Comparison of ENCODE assay signal across 16 cellular contexts in the genomic region with DNA sequence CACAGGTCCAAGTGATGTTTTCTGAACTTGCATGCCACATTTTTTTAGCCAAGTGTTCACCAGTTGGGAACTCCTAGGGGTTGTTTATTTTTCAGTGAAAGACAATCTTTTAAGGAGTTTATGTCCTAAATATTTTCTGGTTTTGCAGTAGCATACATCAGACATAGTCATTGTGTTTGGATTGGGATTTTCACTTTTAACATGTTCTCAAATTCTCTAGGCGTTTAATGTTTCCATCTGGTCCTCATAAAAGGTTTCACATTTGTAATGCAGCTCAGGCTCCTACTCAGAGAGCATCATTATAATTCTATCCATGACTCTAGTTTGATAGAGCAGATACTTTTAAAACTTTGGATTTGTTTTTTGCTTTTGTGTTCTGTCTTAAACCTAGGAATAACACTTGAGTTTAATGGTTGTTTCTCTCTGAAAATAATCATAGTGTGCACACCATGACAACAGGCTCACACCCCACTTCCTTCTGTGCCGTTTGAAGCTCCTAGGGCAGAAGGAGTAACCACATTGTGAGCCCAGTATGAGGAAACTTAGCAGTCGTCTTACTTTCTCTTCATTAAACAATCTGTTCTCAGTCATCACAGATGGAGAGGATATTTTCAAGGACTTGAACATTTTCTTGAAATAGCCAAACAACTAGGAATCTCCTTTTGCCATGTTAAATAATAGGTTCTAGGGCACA.
DNase-seq lines count a peak whose midpoint lies in the region; ATAC-seq, FAIRE-seq and TF ChIP-seq lines count a peak whose summit lies in the region.
"Had no signal": no experiment of that assay in that cellular context is flagged by ENCODE, and none has a peak within 500 bp of the region (broad histone marks: within the 10 kb centered on the region; RNA-seq: fewer than 3 reads in every experiment).

No MANE protein-coding gene starts in this region.

- H3K4me1 Mint-ChIP-seq in T-helper 17 cell (peaks cover 2% of the 10 kb centered on the region), progenitor cell of endocrine pancreas (ENCODE audit: low read depth) (no peaks in the 10 kb centered on the region)
- H3K4me1 Mint-ChIP-seq in naive thymus-derived CD8-positive, alpha-beta T cell, result peaks cover 0 to 8% (median 6%) of the 10 kb centered on the region in 4 donors
- H3K4me1 Mint-ChIP-seq in activated T-cell treated with anti-CD3 and anti-CD28 coated beads, Interleukin-2, amount 50 U/mL, for 72 hours (ENCODE audit: low read depth), result no peaks in the 10 kb centered on the region
- H3K4me1 Mint-ChIP-seq: activated T-helper 17 cell treated with anti-CD3 and anti-CD28 coated beads, Interleukin-2, amount 50 U/mL, for 72 hours had no signal

- H3K36me3 Mint-ChIP-seq in T-helper 17 cell (ENCODE audit: low read depth) (peaks cover 3% of the 10 kb centered on the region), progenitor cell of endocrine pancreas (ENCODE audit: insufficient read depth) (no peaks in the 10 kb centered on the region)
- H3K36me3 Mint-ChIP-seq in naive thymus-derived CD8-positive, alpha-beta T cell, result no peaks in the 10 kb centered on the region
- H3K36me3 Mint-ChIP-seq in activated T-cell treated with anti-CD3 and anti-CD28 coated beads, Interleukin-2, amount 50 U/mL, for 72 hours (ENCODE audit: insufficient read depth in 2 of 2), result no peaks in the 10 kb centered on the region

- H3K9me3 ChIP-seq in T-helper 17 cell (ENCODE audit: control insufficient read depth, low read length, poor library complexity, severe bottlenecking), result no peaks in the 10 kb centered on the region
- H3K9me3 ChIP-seq: gastroesophageal sphincter, pancreas, testis had no signal

- H3K27ac Mint-ChIP-seq in T-helper 17 cell (no peak overlapping the region), progenitor cell of endocrine pancreas (no peak overlapping the region)
- H3K27ac Mint-ChIP-seq in naive thymus-derived CD8-positive, alpha-beta T cell, result peak overlapping the region in 4 of 10 donors; percentile 3 to 84 (median 12)
- no peak overlapping the region for H3K27ac Mint-ChIP-seq in activated T-cell treated with anti-CD3 and anti-CD28 coated beads, Interleukin-2, amount 50 U/mL, for 72 hours
- H3K27ac Mint-ChIP-seq: activated T-helper 17 cell treated with anti-CD3 and anti-CD28 coated beads, Interleukin-2, amount 50 U/mL, for 72 hours had no signal

- H3K9me3 Mint-ChIP-seq in naive thymus-derived CD8-positive, alpha-beta T cell, result no peaks in the 10 kb centered on the region
- no peaks in the 10 kb centered on the region for H3K9me3 Mint-ChIP-seq in progenitor cell of endocrine pancreas (ENCODE audit: low read depth)
- no peaks in the 10 kb centered on the region for H3K9me3 Mint-ChIP-seq in activated T-cell treated with anti-CD3 and anti-CD28 coated beads, Interleukin-2, amount 50 U/mL, for 72 hours
- H3K9me3 Mint-ChIP-seq: activated T-helper 17 cell treated with anti-CD3 and anti-CD28 coated beads, Interleukin-2, amount 50 U/mL, for 72 hours had no signal

- peak; percentile 50 for ATAC-seq in T-helper 17 cell
- ATAC-seq in naive thymus-derived CD8-positive, alpha-beta T cell, result peak; percentile 52 to 80
- no peak for ATAC-seq in activated T-cell treated with anti-CD3 and anti-CD28 coated beads, Interleukin-2, amount 50 U/mL, for 72 hours (replicated peaks in 1 of 2)
- ATAC-seq: activated T-helper 17 cell treated with anti-CD3 and anti-CD28 coated beads, Interleukin-2, amount 50 U/mL, for 72 hours; gastroesophageal sphincter; pancreas had no signal

- DNase-seq in D721Med (ENCODE audit: insufficient read length, low spot score) (no peak), LHCN-M2 (ENCODE audit: low read depth) (peak; percentile 24), T-helper 17 cell (no peak), posterior vena cava (ENCODE audit: low spot score) (no peak), NCI-H146 treated with DMSO at 0.1 percent for 48 hours (lab: John Stamatoyannopoulos, UW; ENCODE audit: unreplicated experiment) (no peak), progenitor cell of endocrine pancreas (ENCODE audit: low spot score, unreplicated experiment) (no peak)
- peak in 3 of 10 donors; percentile 5 to 37 (median 20) for DNase-seq in naive thymus-derived CD8-positive, alpha-beta T cell
- no peak for DNase-seq in activated T-cell treated with anti-CD3 and anti-CD28 coated beads, Interleukin-2, amount 50 U/mL, for 72 hours
- DNase-seq: amniotic stem cell; NCI-H146; NCI-H69; pancreas; stimulated activated CD4-positive, alpha-beta T cell treated with anti-CD3 and anti-CD28 coated beads, Interleukin-2, amount 100 ng/mL, for 48 hours; testis had no signal

- H3K4me3 Mint-ChIP-seq in T-helper 17 cell (no peak overlapping the region), progenitor cell of endocrine pancreas (ENCODE audit: low read depth) (no peak overlapping the region)
- H3K4me3 Mint-ChIP-seq in naive thymus-derived CD8-positive, alpha-beta T cell, result peak overlapping the region in 1 of 10 donors; percentile 7
- no peak overlapping the region for H3K4me3 Mint-ChIP-seq in activated T-cell treated with anti-CD3 and anti-CD28 coated beads, Interleukin-2, amount 50 U/mL, for 72 hours
- H3K4me3 Mint-ChIP-seq: activated T-helper 17 cell treated with anti-CD3 and anti-CD28 coated beads, Interleukin-2, amount 50 U/mL, for 72 hours had no signal

- POLR2A ChIA-PET in naive thymus-derived CD8-positive, alpha-beta T cell (lab: Charles Lee), result no interaction called here

- FAIRE-seq in D721Med (lab: Jason Lieb, UNC), result peak; percentile 25
- FAIRE-seq: pancreas had no signal

- intact Hi-C loops in posterior vena cava (cut with DNase I), result no loop called here

- H3K27me3 Mint-ChIP-seq in T-helper 17 cell, result peaks cover 33% of the 10 kb centered on the region
- peaks cover 3 to 14% (median 11%) of the 10 kb centered on the region in 5 donors for H3K27me3 Mint-ChIP-seq in naive thymus-derived CD8-positive, alpha-beta T cell
- peaks cover 17% of the 10 kb centered on the region for H3K27me3 Mint-ChIP-seq in progenitor cell of endocrine pancreas
- no peaks in the 10 kb centered on the region for H3K27me3 Mint-ChIP-seq in activated T-cell treated with anti-CD3 and anti-CD28 coated beads, Interleukin-2, amount 50 U/mL, for 72 hours (ENCODE audit: low read depth)

- TF ChIP-seq CTCF in D721Med (IDR thresholded peaks at IDR 0.05; ENCODE audit: insufficient read depth, missing control alignments) (no peak), progenitor cell of endocrine pancreas (IDR thresholded peaks at IDR 0.05; ENCODE audit: unreplicated experiment) (no peak)

Comparison
In these comparisons a context has a peak if more than half of its experiments do, and no peak if none do; other contexts are left out.
1. ATAC-seq: peak in T-helper 17 cell (single experiment) and naive thymus-derived CD8-positive, alpha-beta T cell (2 of 2); none in activated T-cell treated with anti-CD3 and anti-CD28 coated beads, Interleukin-2, amount 50 U/mL, for 72 hours (0 of 2).